25 cellular contexts compared by ENCODE assay signal in genomic region chrX:12891167-12891566, GRCh38. TPM values are rescaled to one million over a fixed set of nuclear protein-coding genes. Genes with fewer than 3 reads are reported as not detected.
A peak's percentile ranks its signal among the peaks of the same experiment; 100 is the strongest.
DNase-seq lines count a peak whose midpoint lies in the region; ATAC-seq, FAIRE-seq and TF ChIP-seq lines count a peak whose summit lies in the region.
"Had no signal": no experiment of that assay in that cellular context is flagged by ENCODE, and none has a peak within 500 bp of the region (broad histone marks: within the 10 kb centered on the region; RNA-seq: fewer than 3 reads in every experiment).

No MANE protein-coding gene starts in this region.

- no peak overlapping the region for H2AFZ ChIP-seq in K562 (ENCODE audit: low read depth, low read length)

- TF ChIP-seq POLR2A in K562 (conservative IDR thresholded peaks at IDR 0.05), result no peak

- H3K9me3 Mint-ChIP-seq in T-helper 1 cell treated with Interleukin-12 subunit alpha and Interleukin-12 subunit beta and Interleukin-4 antibody, amounts not matched to agents 30 μg/mL and 1 μg/mL, for 36 hours, result no peaks in the 10 kb centered on the region
- H3K9me3 Mint-ChIP-seq: central memory CD8-positive, alpha-beta T cell; HFFc6 had no signal

- in situ Hi-C loops in K562 (cut with MboI), result loop anchor here (10.0 kb wide), 1 partner anchor 66 kb away; no protein-coding TSS in a partner anchor

- no peaks in the 10 kb centered on the region for H3K27me3 Mint-ChIP-seq in T-helper 1 cell treated with Interleukin-12 subunit alpha and Interleukin-12 subunit beta and Interleukin-4 antibody, amounts not matched to agents 30 μg/mL and 1 μg/mL, for 36 hours (ENCODE audit: low read depth)
- H3K27me3 Mint-ChIP-seq: central memory CD8-positive, alpha-beta T cell had no signal

- CTCF ChIA-PET in K562 (lab: Yijun Ruan, JAX; ENCODE audit: low intra/inter-chr PET ratio), result no interaction called here

- no peak overlapping the region for H3K4me3 Mint-ChIP-seq in T-helper 1 cell treated with Interleukin-12 subunit alpha and Interleukin-12 subunit beta and Interleukin-4 antibody, amounts not matched to agents 30 μg/mL and 1 μg/mL, for 36 hours
- H3K4me3 Mint-ChIP-seq: central memory CD8-positive, alpha-beta T cell; HFFc6 had no signal

- no peaks in the 10 kb centered on the region for H3K36me3 Mint-ChIP-seq in T-helper 1 cell treated with Interleukin-12 subunit alpha and Interleukin-12 subunit beta and Interleukin-4 antibody, amounts not matched to agents 30 μg/mL and 1 μg/mL, for 36 hours (ENCODE audit: low read depth)

- POLR2A ChIA-PET in K562 (lab: Yijun Ruan, JAX), result interaction anchor here (0.6 kb wide), 1 partner anchor 115 kb away, joined by 4 read pairs; no protein-coding TSS in a partner anchor

- no peaks in the 10 kb centered on the region for H3K9me1 ChIP-seq in K562 (ENCODE audit: control insufficient read depth, insufficient read depth, low read length)

- no peak overlapping the region for H3K9ac ChIP-seq in K562 (ENCODE audit: insufficient read depth in 1 of 2, low read depth in 2 of 2, low read length in 2 of 2)

- FAIRE-seq in GM18507 (lab: Jason Lieb, UNC) (peak; percentile 24), K562 (lab: Jason Lieb, UNC) (no peak), urothelium cell line (lab: Jason Lieb, UNC) (no peak)
- FAIRE-seq: astrocyte, TTC549 had no signal

- ATAC-seq in K562, result no peak
- ATAC-seq in HG03342 (IDR thresholded peaks at IDR 0.05; ENCODE audit: unreplicated experiment), result no peak
- ATAC-seq: SK-N-SH treated with all-trans-retinoic acid at 6 μM for 48 hours had no signal

- H4K20me1 ChIP-seq in K562 (replicated peaks; ENCODE audit: control insufficient read depth, insufficient read depth, low read length), result no peaks in the 10 kb centered on the region

- DNase-seq in T-helper 1 cell (no peak), GM18507 (ENCODE audit: extremely low spot score, insufficient read length, low read depth) (no peak), NOMO-1 treated with dmso at 0.1 percent for 144 hours (lab: John Stamatoyannopoulos, UW; ENCODE audit: unreplicated experiment) (peak; percentile 79), K562 (ENCODE audit: extremely low read depth in 1 of 4, low spot score in 3 of 4) (no peak), H4 (ENCODE audit: low spot score) (no peak), urothelium cell line (ENCODE audit: low spot score) (no peak)
- DNase-seq: 8988T; activated CD4-positive, alpha-beta T cell treated with anti-CD3 and anti-CD28 coated beads for 48 hours; activated naive CD4-positive, alpha-beta T cell; Calu3; foreskin fibroblast; HFFc6; NCI-H187; NCI-H748 treated with DMSO at 0.1 percent for 48 hours; nucleus accumbens; stimulated activated CD4-positive, alpha-beta T cell treated with anti-CD3 and anti-CD28 coated beads, Interleukin-4, amount 100 ng/mL, for 4 hours; upper lobe of left lung had no signal

- H3K27ac ChIP-seq in K562 (ENCODE audit: extremely low read depth, low read depth, low read length), result no peak overlapping the region
- H3K27ac ChIP-seq: epithelial cell of prostate had no signal

- H3K27ac Mint-ChIP-seq in T-helper 1 cell treated with Interleukin-12 subunit alpha and Interleukin-12 subunit beta and Interleukin-4 antibody, amounts not matched to agents 30 μg/mL and 1 μg/mL, for 36 hours, result peak overlapping the region; percentile 91
- H3K27ac Mint-ChIP-seq: HFFc6 had no signal

- intact Hi-C loops in K562 (cut with micrococcal nuclease), result loop anchor here (5.0 kb wide), 1 partner anchor 64 kb away; no protein-coding TSS in a partner anchor

- H3K36me3 ChIP-seq in K562 (ENCODE audit: control insufficient read depth, insufficient read depth, low read length), result no peaks in the 10 kb centered on the region
- H3K36me3 ChIP-seq: upper lobe of left lung had no signal

- no peak for TF ChIP-seq EP300 in K562 (IDR thresholded peaks at IDR 0.05; ENCODE audit: low read length)

- no peak overlapping the region for H3K4me3 ChIP-seq in K562
- H3K4me3 ChIP-seq: upper lobe of left lung had no signal

- no peak overlapping the region for H3K4me2 ChIP-seq in K562 (ENCODE audit: insufficient read depth, low read length)

- no peaks in the 10 kb centered on the region for H3K4me1 ChIP-seq in K562 (replicated peaks in 1 of 2; ENCODE audit: control insufficient read depth in 2 of 2, insufficient read depth in 2 of 2, low read length in 2 of 2)
- H3K4me1 ChIP-seq: upper lobe of left lung had no signal

- no TSS peak for BruUV-seq in K562 (replicated peaks; lab: Mats Ljungman, UMichigan)

- H3K9me3 ChIP-seq in K562 (replicated peaks; ENCODE audit: control insufficient read depth, insufficient read depth, low read depth, low read length), result no peaks in the 10 kb centered on the region
- H3K9me3 ChIP-seq: upper lobe of left lung had no signal

- peaks cover 42% of the 10 kb centered on the region for H3K4me1 Mint-ChIP-seq in T-helper 1 cell treated with Interleukin-12 subunit alpha and Interleukin-12 subunit beta and Interleukin-4 antibody, amounts not matched to agents 30 μg/mL and 1 μg/mL, for 36 hours (ENCODE audit: low read depth)
- H3K4me1 Mint-ChIP-seq: central memory CD8-positive, alpha-beta T cell had no signal

- no peak for TF ChIP-seq RAD21 in K562 (CRISPR knock-in tag; conservative IDR thresholded peaks at IDR 0.05 in 1 of 2, IDR thresholded peaks at IDR 0.05 in 1 of 2)

- H3K27me3 ChIP-seq in K562 (ENCODE audit: control insufficient read depth in 2 of 2, insufficient read depth in 2 of 2, low read length in 2 of 2), result peaks cover 0 to 9% of the 10 kb centered on the region in 2 experiments; a peak in 1 of 5 replicates
- H3K27me3 ChIP-seq: upper lobe of left lung had no signal

- no peaks in the 10 kb centered on the region for H3K79me2 ChIP-seq in K562 (ENCODE audit: control insufficient read depth, insufficient read depth, low read length)

- no peak for TF ChIP-seq CTCF in K562 (IDR thresholded peaks at IDR 0.05 in 2 of 3, conservative IDR thresholded peaks at IDR 0.05 in 1 of 3; ENCODE audit: insufficient read depth in 2 of 3, low read depth in 1 of 3, low read length in 3 of 3)

- 5% methylated on average over 4 of the region's 4 CpGs for WGBS in K562 (ENCODE audit: insufficient coverage, low coverage, missing lambda C conversion rate)

TF ChIP-seq in K562, 482 proteins besides CTCF, POLR2A, EP300 and RAD21:
- peak; percentile 26 to 27; a peak in 2 of 4 replicates for TF ChIP-seq NRF1 (conservative IDR thresholded peaks at IDR 0.05 in 1 of 2, IDR thresholded peaks at IDR 0.05 in 1 of 2)
- no peak for TF ChIP-seq GABPB1 (CRISPR knock-in tag; IDR thresholded peaks at IDR 0.05)
- no peak for TF ChIP-seq MIER1 (IDR thresholded peaks at IDR 0.05; ENCODE audit: low read depth)
- TF ChIP-seq ZNF507 (tag; conservative IDR thresholded peaks at IDR 0.05), result no peak

RNA-seq across cellular contexts. Expression of gene TLR8, which starts 15.3 kb away (rescaled TPM):
- not detected in 2 replicates for total RNA-seq in K562 (2011; cell fraction: chromatin; rRNA removed; ENCODE audit: low replicate concordance)
- total RNA-seq in K562 (2011; cell fraction: nucleolus; rRNA removed), result not detected in 2 replicates
- not detected in 2 replicates for total RNA-seq in K562 (2011; cell fraction: nucleoplasm; rRNA removed)
- total RNA-seq in K562 (2014; rRNA removed) (not detected in 2 replicates), K562 (2014; rRNA removed; fragmentation: Illumina TruSeq; extraction: Trizol) (not detected in 2 replicates), K562 (2015; rRNA removed; fragmentation: Illumina TruSeq; extraction: Trizol) (not detected in 2 replicates), K562 (2021) (not detected in 2 replicates)
- polyA plus RNA-seq in K562 (2011; rRNA removed) (not detected in 2 replicates), K562 (2014; fragmentation: Illumina TruSeq; extraction: Trizol) (not detected in 2 replicates), K562 (2014; fragmentation: Nextera tagmentation; extraction: Ambion mirVana) (not detected), K562 (2014; rRNA removed) (not detected in 2 replicates)
- not detected in 2 replicates for polyA plus RNA-seq in K562 (2011; cell fraction: cytosol; rRNA removed)
- polyA plus RNA-seq in K562 (2011; cell fraction: nucleus; rRNA removed), result not detected in 2 replicates
- 0.13 and 0.32 TPM in 2 replicates for polyA plus RNA-seq in K562 (2012)
- polyA minus RNA-seq in K562 (2011; rRNA and poly(A)+ RNA removed), result not detected in 2 replicates
- polyA minus RNA-seq in K562 (2011; cell fraction: cytosol; rRNA and poly(A)+ RNA removed), result not detected in 2 replicates
- not detected in 2 replicates for polyA minus RNA-seq in K562 (2011; cell fraction: nucleus; rRNA and poly(A)+ RNA removed)
- total RNA-seq in H4 (2014; rRNA removed; shearing (Covaris generic)), result not detected in 2 replicates
- total RNA-seq: astrocyte, Calu3, HFFc6, M059J had no signal

RNA-seq across cellular contexts. Expression of gene TLR7, which starts 24.3 kb away (rescaled TPM):
- not detected in 2 replicates for total RNA-seq in K562 (2011; cell fraction: chromatin; rRNA removed; ENCODE audit: low replicate concordance)
- total RNA-seq in K562 (2011; cell fraction: nucleolus; rRNA removed), result not detected in 2 replicates
- not detected in 2 replicates for total RNA-seq in K562 (2011; cell fraction: nucleoplasm; rRNA removed)
- total RNA-seq in K562 (2014; rRNA removed) (not detected in 2 replicates), K562 (2014; rRNA removed; fragmentation: Illumina TruSeq; extraction: Trizol) (not detected in 2 replicates), K562 (2015; rRNA removed; fragmentation: Illumina TruSeq; extraction: Trizol) (not detected in 2 replicates), K562 (2021) (0.07 TPM in 1 of 2 replicates, not detected in the other)
- polyA plus RNA-seq in K562 (2011; rRNA removed) (not detected in 2 replicates), K562 (2014; fragmentation: Illumina TruSeq; extraction: Trizol) (not detected in 2 replicates), K562 (2014; fragmentation: Nextera tagmentation; extraction: Ambion mirVana) (under 1 TPM; 0.04 to 0.13 TPM), K562 (2014; rRNA removed) (not detected in 2 replicates)
- not detected in 2 replicates for polyA plus RNA-seq in K562 (2011; cell fraction: cytosol; rRNA removed)
- polyA plus RNA-seq in K562 (2011; cell fraction: nucleus; rRNA removed), result not detected in 2 replicates
- polyA plus RNA-seq in K562 (2012), result 0.09 and 0.21 TPM in 2 replicates
- not detected in 2 replicates for polyA minus RNA-seq in K562 (2011; rRNA and poly(A)+ RNA removed)
- polyA minus RNA-seq in K562 (2011; cell fraction: cytosol; rRNA and poly(A)+ RNA removed), result not detected in 2 replicates
- polyA minus RNA-seq in K562 (2011; cell fraction: nucleus; rRNA and poly(A)+ RNA removed), result not detected in 2 replicates
- total RNA-seq in H4 (2014; rRNA removed; shearing (Covaris generic)), result 0.04 TPM in 1 of 2 replicates, not detected in the other
- total RNA-seq: astrocyte, Calu3, HFFc6, M059J had no signal
